In the genomic region with DNA sequence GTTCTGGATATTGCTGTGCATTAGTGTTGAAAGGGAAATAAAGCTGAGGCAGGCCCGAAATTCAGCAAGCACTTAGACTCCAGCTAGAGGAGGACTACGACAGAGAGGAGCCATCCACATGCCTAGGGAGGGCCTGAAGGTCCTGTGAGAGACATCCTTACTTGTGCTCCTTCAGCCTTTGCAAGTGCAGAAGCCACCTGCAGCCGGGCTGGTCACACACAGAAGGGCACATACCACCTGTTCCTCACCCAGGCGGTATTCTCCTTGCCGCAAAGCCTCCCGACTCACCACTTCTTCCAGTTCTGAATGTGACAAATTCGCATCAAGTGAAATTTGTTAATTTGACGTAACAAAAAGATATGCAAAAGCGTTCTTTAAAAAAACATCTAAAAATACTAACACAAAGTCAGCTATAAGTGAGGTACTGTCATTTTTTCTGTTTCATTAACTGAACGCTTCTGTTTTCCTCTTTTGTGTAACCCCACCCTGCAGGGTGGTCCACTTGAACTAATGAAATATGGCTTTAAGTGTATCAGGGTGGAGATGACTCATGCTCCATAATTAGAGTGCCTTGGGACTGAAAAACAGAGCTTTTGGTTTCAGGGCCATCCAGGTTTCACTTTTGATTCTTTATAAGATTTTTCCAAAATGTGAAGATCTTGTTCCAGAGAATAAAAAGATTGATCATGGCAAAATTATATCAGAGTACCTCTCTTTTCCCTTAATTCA, we compare ENCODE assay signal across 10 cellular contexts.
A peak's percentile ranks its signal among the peaks of the same experiment; 100 is the strongest.
DNase-seq lines count a peak whose midpoint lies in the region; ATAC-seq and TF ChIP-seq lines count a peak whose summit lies in the region.
"Had no signal": no experiment of that assay in that cellular context is flagged by ENCODE, and none has a peak within 500 bp of the region (broad histone marks: within the 10 kb centered on the region; RNA-seq: fewer than 3 reads in every experiment).

No MANE protein-coding gene starts in this region.

- H3K4me3 Mint-ChIP-seq in nephron progenitor cell: no peak overlapping the region
- H3K4me3 Mint-ChIP-seq in progenitor cell of endocrine pancreas (ENCODE audit: low read depth): no peak overlapping the region

- H3K9me3 Mint-ChIP-seq in nephron progenitor cell (peaks cover 1% of the 10 kb centered on the region), progenitor cell of endocrine pancreas (ENCODE audit: low read depth) (peaks cover 1% of the 10 kb centered on the region)

- TF ChIP-seq CTCF in nephron progenitor cell (IDR thresholded peaks at IDR 0.05) (no peak), progenitor cell of endocrine pancreas (IDR thresholded peaks at IDR 0.05; ENCODE audit: unreplicated experiment) (no peak)

- ATAC-seq in GM18909 (IDR thresholded peaks at IDR 0.05; ENCODE audit: poor library complexity, unreplicated experiment) (peak; percentile 55), HG02798 (IDR thresholded peaks at IDR 0.05; ENCODE audit: poor library complexity, unreplicated experiment) (peak; percentile 61), esophagus mucosa (no peak)
- ATAC-seq: activated naive CD4-positive, alpha-beta T cell treated with anti-CD3 and anti-CD28 coated beads, Interleukin-2, amount 50 U/mL, for 72 hours had no signal

- H3K27ac Mint-ChIP-seq in nephron progenitor cell: peak overlapping the region; percentile 35
- no peak overlapping the region for H3K27ac Mint-ChIP-seq in progenitor cell of endocrine pancreas
- H3K27ac Mint-ChIP-seq: activated naive CD4-positive, alpha-beta T cell treated with anti-CD3 and anti-CD28 coated beads, Interleukin-2, amount 50 U/mL, for 72 hours had no signal

- H3K27me3 Mint-ChIP-seq in nephron progenitor cell (ENCODE audit: low read depth, poor library complexity) (peaks cover 4% of the 10 kb centered on the region), progenitor cell of endocrine pancreas (no peaks in the 10 kb centered on the region)

- DNase-seq in NCI-H69 (lab: John Stamatoyannopoulos, UW) (peak; percentile 68), nephron progenitor cell (no peak), DMS53 (lab: John Stamatoyannopoulos, UW) (no peak), SW 1271 (lab: John Stamatoyannopoulos, UW) (no peak), progenitor cell of endocrine pancreas (ENCODE audit: low spot score, unreplicated experiment) (no peak)
- DNase-seq: NCI-H345 had no signal

- peaks cover 2% of the 10 kb centered on the region for H3K36me3 Mint-ChIP-seq in nephron progenitor cell (ENCODE audit: low read depth)
- no peaks in the 10 kb centered on the region for H3K36me3 Mint-ChIP-seq in progenitor cell of endocrine pancreas (ENCODE audit: insufficient read depth)
- H3K36me3 Mint-ChIP-seq: activated naive CD4-positive, alpha-beta T cell treated with anti-CD3 and anti-CD28 coated beads, Interleukin-2, amount 50 U/mL, for 72 hours had no signal

- H3K4me1 Mint-ChIP-seq in nephron progenitor cell (peaks cover 20% of the 10 kb centered on the region), progenitor cell of endocrine pancreas (ENCODE audit: low read depth) (no peaks in the 10 kb centered on the region)
